Comparison of ENCODE assay signal across 25 cellular contexts in genomic region chr10:20207700-20208099, GRCh38.
"Had no signal": no experiment of that assay in that cellular context is flagged by ENCODE, and none has a peak within 500 bp of the region (broad histone marks: within the 10 kb centered on the region; RNA-seq: fewer than 3 reads in every experiment).

No MANE protein-coding gene starts in this region.

- FAIRE-seq: bronchial epithelial cell had no signal

- H3K27ac Mint-ChIP-seq: activated CD8-positive, alpha-beta T cell treated with anti-CD3 and anti-CD28 coated beads, Interleukin-2, amount 10 ng/mL, durations not matched to agents 7 days and 5 days; activated naive CD8-positive, alpha-beta T cell treated with anti-CD3 and anti-CD28 coated beads, Interleukin-2, amount 10 ng/mL, durations not matched to agents 7 days and 5 days; T-helper 1 cell treated with Interleukin-12 subunit alpha and Interleukin-12 subunit beta and Interleukin-4 antibody, amounts not matched to agents 30 μg/mL and 1 μg/mL, for 36 hours had no signal

- H3K36me3 ChIP-seq: adrenal gland, MG63 had no signal

- H3K27ac ChIP-seq: adrenal gland, RWPE1 had no signal

- H3K4me1 ChIP-seq: adrenal gland had no signal

- H3K4me1 Mint-ChIP-seq: activated naive CD8-positive, alpha-beta T cell treated with anti-CD3 and anti-CD28 coated beads, Interleukin-2, amount 10 ng/mL, durations not matched to agents 7 days and 5 days had no signal

- H3K27me3 ChIP-seq: adrenal gland, MG63 had no signal

- H3K4me3 Mint-ChIP-seq: activated CD8-positive, alpha-beta T cell treated with anti-CD3 and anti-CD28 coated beads, Interleukin-2, amount 10 ng/mL, durations not matched to agents 7 days and 5 days; activated naive CD8-positive, alpha-beta T cell treated with anti-CD3 and anti-CD28 coated beads, Interleukin-2, amount 10 ng/mL, durations not matched to agents 7 days and 5 days; T-helper 1 cell treated with Interleukin-12 subunit alpha and Interleukin-12 subunit beta and Interleukin-4 antibody, amounts not matched to agents 30 μg/mL and 1 μg/mL, for 36 hours had no signal

- H3K9me3 ChIP-seq: adrenal gland, MG63 had no signal

- H3K36me3 Mint-ChIP-seq: activated naive CD8-positive, alpha-beta T cell treated with anti-CD3 and anti-CD28 coated beads, Interleukin-2, amount 10 ng/mL, durations not matched to agents 7 days and 5 days had no signal

- DNase-seq: activated CD4-positive, alpha-beta T cell treated with anti-CD3 and anti-CD28 coated beads for 48 hours; activated CD4-positive, alpha-beta T cell treated with anti-CD3 and anti-CD28 coated beads, Interleukin-2, amount 50 U/mL, for 4 hours; activated CD4-positive, CD25-positive, alpha-beta regulatory T cell treated with anti-CD3 and anti-CD28 coated beads, Interleukin-2, amount 50 U/mL, for 72 hours; activated CD8-positive, alpha-beta memory T cell treated with anti-CD3 and anti-CD28 coated beads, Interleukin-2, amount 50 U/mL, for 48 hours; activated CD8-positive, alpha-beta T cell treated with anti-CD3 and anti-CD28 coated beads, Interleukin-2, amount 10 ng/mL, durations not matched to agents 7 days and 5 days; activated naive CD4-positive, alpha-beta T cell treated with anti-CD3 and anti-CD28 coated beads, Interleukin-2, amount 50 U/mL, for 16 hours; activated naive CD8-positive, alpha-beta T cell treated with anti-CD3 and anti-CD28 coated beads, Interleukin-2, amount 10 ng/mL, durations not matched to agents 7 days and 5 days; activated T-cell treated with anti-CD3 and anti-CD28 coated beads, Interleukin-2, amount 50 U/mL, for 1 hour; adrenal gland; aorta; central memory CD4-positive, alpha-beta T cell; MG63; MV-4-11; NCI-H1105; NCI-H1436 treated with DMSO at 0.1 percent for 48 hours; NCI-H187; NCI-H2081; NCI-H526; NCI-H774; NK-92 treated with Interleukin-12 subunit alpha and Interleukin-12 subunit beta, amount 100 ng/mL, for 24 hours; OCI-M1; SHP77 treated with DMSO at 0.1 percent for 48 hours had no signal

- H3K4me3 ChIP-seq: adrenal gland, MG63 had no signal

- H3K27me3 Mint-ChIP-seq: activated naive CD8-positive, alpha-beta T cell treated with anti-CD3 and anti-CD28 coated beads, Interleukin-2, amount 10 ng/mL, durations not matched to agents 7 days and 5 days had no signal
